ENCODE assay signal across 1 cellular context in the genomic region with DNA sequence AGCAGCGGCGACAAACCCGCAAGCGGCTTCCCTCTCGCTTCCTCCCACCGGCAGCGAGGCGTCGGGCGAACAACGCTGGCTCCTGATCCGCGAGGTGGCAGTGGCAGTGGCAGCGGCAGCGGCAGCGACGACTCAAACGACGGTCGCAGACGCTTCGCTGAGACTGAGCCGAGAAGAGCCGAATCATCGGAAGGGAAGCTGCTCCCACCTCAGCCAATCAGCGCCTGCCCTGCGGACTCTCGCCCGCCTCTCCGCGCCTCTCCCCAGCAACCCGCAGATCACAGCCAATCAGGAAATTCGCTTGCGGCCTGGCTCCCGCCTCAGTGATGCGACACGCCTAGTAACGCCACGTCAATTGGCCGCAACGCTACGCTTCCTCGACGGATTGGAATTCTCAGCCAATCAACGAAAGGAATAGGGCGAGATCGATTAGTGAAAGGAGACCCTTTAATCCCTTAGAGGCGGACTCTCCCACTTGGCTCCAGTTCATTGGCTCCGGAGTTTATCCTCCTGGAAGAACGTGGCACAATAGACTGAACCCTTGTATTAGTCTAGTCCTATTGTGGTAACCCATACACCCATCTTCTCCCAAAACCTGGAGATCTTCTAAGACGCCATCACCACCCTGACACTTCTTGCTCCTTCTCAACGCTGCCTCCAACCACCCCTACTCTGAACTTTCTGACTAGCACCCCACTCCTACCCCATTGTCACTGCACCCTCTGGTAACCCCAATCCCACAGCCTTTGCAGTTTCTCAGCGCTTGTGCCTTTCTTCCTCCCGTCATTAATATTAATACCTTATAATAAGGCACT.
TF ChIP-seq lines count a peak whose summit lies in the region.

Gene VCP (minus strand): TSS at position 165 of the 815 bp plus-strand sequence. CDS start 272 bp downstream, outside the sequence.

TF ChIP-seq in HepG2, 621 proteins besides CTCF, POLR2A, EP300 and RAD21 (continued from another document and continues in another):
- TF ChIP-seq, protein P1, sequence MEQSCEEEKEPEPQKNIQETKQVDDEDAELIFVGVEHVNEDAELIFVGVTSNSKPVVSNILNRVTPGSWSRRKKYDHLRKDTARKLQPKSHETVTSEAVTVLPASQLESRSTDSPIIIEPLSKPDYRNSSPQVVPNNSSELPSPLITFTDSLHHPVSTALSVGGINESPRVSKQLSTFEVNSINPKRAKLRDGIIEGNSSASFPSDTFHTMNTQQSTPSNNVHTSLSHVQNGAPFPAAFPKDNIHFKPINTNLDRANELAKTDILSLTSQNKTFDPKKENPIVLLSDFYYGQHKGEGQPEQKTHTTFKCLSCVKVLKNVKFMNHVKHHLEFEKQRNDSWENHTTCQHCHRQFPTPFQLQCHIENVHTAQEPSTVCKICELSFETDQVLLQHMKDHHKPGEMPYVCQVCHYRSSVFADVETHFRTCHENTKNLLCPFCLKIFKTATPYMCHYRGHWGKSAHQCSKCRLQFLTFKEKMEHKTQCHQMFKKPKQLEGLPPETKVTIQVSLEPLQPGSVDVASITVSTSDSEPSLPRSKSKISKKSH (CRISPR knock-in tag; IDR thresholded peaks at IDR 0.05; ENCODE audit: borderline replicate concordance) = peak; percentile 81
- TF ChIP-seq NFE2 (CRISPR knock-in tag; IDR thresholded peaks at IDR 0.05) = no peak
- TF ChIP-seq, protein P2, sequence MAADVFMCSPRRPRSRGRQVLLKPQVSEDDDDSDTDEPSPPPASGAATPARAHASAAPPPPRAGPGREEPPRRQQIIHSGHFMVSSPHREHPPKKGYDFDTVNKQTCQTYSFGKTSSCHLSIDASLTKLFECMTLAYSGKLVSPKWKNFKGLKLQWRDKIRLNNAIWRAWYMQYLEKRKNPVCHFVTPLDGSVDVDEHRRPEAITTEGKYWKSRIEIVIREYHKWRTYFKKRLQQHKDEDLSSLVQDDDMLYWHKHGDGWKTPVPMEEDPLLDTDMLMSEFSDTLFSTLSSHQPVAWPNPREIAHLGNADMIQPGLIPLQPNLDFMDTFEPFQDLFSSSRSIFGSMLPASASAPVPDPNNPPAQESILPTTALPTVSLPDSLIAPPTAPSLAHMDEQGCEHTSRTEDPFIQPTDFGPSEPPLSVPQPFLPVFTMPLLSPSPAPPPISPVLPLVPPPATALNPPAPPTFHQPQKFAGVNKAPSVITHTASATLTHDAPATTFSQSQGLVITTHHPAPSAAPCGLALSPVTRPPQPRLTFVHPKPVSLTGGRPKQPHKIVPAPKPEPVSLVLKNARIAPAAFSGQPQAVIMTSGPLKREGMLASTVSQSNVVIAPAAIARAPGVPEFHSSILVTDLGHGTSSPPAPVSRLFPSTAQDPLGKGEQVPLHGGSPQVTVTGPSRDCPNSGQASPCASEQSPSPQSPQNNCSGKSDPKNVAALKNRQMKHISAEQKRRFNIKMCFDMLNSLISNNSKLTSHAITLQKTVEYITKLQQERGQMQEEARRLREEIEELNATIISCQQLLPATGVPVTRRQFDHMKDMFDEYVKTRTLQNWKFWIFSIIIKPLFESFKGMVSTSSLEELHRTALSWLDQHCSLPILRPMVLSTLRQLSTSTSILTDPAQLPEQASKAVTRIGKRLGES (CRISPR knock-in tag; IDR thresholded peaks at IDR 0.05; ENCODE audit: borderline replicate concordance) = no peak
- TF ChIP-seq HMGXB3 (CRISPR knock-in tag; IDR thresholded peaks at IDR 0.05; ENCODE audit: borderline replicate concordance) = peak; percentile 99
- no peak for TF ChIP-seq REST (IDR thresholded peaks at IDR 0.05; ENCODE audit: borderline replicate concordance in 1 of 2, low read depth in 1 of 2, low read length in 2 of 2)
- no peak for TF ChIP-seq MAFG (CRISPR knock-in tag; IDR thresholded peaks at IDR 0.05)
- 0 out of 2 replicates have a peak, but pooled peaks have one; percentile 33 for TF ChIP-seq ZNF350 (CRISPR knock-in tag; IDR thresholded peaks at IDR 0.05; ENCODE audit: borderline replicate concordance, low read depth)
- TF ChIP-seq HINFP (CRISPR knock-in tag; IDR thresholded peaks at IDR 0.05; ENCODE audit: low read depth) = no peak
- TF ChIP-seq ZNF430 (CRISPR knock-in tag; IDR thresholded peaks at IDR 0.05) = no peak
- TF ChIP-seq ZC3H13 (CRISPR knock-in tag; IDR thresholded peaks at IDR 0.05) = no peak
- TF ChIP-seq KLF12 (CRISPR knock-in tag; IDR thresholded peaks at IDR 0.05; ENCODE audit: borderline replicate concordance) = no peak
- no peak for TF ChIP-seq ZNF30 (CRISPR knock-in tag; IDR thresholded peaks at IDR 0.05)
- peak; percentile 95 for TF ChIP-seq PHF21A (CRISPR knock-in tag; IDR thresholded peaks at IDR 0.05)
- no peak for TF ChIP-seq REXO4 (CRISPR knock-in tag; IDR thresholded peaks at IDR 0.05; ENCODE audit: borderline replicate concordance)
- TF ChIP-seq, protein P3, sequence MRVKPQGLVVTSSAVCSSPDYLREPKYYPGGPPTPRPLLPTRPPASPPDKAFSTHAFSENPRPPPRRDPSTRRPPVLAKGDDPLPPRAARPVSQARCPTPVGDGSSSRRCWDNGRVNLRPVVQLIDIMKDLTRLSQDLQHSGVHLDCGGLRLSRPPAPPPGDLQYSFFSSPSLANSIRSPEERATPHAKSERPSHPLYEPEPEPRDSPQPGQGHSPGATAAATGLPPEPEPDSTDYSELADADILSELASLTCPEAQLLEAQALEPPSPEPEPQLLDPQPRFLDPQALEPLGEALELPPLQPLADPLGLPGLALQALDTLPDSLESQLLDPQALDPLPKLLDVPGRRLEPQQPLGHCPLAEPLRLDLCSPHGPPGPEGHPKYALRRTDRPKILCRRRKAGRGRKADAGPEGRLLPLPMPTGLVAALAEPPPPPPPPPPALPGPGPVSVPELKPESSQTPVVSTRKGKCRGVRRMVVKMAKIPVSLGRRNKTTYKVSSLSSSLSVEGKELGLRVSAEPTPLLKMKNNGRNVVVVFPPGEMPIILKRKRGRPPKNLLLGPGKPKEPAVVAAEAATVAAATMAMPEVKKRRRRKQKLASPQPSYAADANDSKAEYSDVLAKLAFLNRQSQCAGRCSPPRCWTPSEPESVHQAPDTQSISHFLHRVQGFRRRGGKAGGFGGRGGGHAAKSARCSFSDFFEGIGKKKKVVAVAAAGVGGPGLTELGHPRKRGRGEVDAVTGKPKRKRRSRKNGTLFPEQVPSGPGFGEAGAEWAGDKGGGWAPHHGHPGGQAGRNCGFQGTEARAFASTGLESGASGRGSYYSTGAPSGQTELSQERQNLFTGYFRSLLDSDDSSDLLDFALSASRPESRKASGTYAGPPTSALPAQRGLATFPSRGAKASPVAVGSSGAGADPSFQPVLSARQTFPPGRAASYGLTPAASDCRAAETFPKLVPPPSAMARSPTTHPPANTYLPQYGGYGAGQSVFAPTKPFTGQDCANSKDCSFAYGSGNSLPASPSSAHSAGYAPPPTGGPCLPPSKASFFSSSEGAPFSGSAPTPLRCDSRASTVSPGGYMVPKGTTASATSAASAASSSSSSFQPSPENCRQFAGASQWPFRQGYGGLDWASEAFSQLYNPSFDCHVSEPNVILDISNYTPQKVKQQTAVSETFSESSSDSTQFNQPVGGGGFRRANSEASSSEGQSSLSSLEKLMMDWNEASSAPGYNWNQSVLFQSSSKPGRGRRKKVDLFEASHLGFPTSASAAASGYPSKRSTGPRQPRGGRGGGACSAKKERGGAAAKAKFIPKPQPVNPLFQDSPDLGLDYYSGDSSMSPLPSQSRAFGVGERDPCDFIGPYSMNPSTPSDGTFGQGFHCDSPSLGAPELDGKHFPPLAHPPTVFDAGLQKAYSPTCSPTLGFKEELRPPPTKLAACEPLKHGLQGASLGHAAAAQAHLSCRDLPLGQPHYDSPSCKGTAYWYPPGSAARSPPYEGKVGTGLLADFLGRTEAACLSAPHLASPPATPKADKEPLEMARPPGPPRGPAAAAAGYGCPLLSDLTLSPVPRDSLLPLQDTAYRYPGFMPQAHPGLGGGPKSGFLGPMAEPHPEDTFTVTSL (CRISPR knock-in tag; IDR thresholded peaks at IDR 0.05; ENCODE audit: borderline replicate concordance) = no peak; the same call in 1 of the 2 replicates
- no peak for TF ChIP-seq SRSF9 (IDR thresholded peaks at IDR 0.05; ENCODE audit: borderline replicate concordance, insufficient read depth, low read depth, low read length, poor library complexity, severe bottlenecking)
- 0 out of 2 replicates have a peak, but pooled peaks have one; percentile 14 for TF ChIP-seq NCOA5 (CRISPR knock-in tag; IDR thresholded peaks at IDR 0.05)
- TF ChIP-seq, protein P4, sequence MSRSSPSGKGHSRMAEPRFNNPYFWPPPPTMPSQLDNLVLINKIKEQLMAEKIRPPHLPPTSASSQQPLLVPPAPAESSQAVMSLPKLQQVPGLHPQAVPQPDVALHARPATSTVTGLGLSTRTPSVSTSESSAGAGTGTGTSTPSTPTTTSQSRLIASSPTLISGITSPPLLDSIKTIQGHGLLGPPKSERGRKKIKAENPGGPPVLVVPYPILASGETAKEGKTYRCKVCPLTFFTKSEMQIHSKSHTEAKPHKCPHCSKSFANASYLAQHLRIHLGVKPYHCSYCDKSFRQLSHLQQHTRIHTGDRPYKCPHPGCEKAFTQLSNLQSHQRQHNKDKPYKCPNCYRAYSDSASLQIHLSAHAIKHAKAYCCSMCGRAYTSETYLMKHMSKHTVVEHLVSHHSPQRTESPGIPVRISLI (CRISPR knock-in tag; IDR thresholded peaks at IDR 0.05; ENCODE audit: borderline replicate concordance) = no peak
- TF ChIP-seq CENPT (CRISPR knock-in tag; IDR thresholded peaks at IDR 0.05; ENCODE audit: low read depth) = no peak
- 0 out of 2 replicates have a peak, but pooled peaks have one; percentile 57 for TF ChIP-seq IRX3 (CRISPR knock-in tag; IDR thresholded peaks at IDR 0.05; ENCODE audit: borderline replicate concordance, low read depth)
- no peak for TF ChIP-seq ZNF253 (CRISPR knock-in tag; IDR thresholded peaks at IDR 0.05; ENCODE audit: borderline replicate concordance)
- TF ChIP-seq ZSCAN31 (CRISPR knock-in tag; IDR thresholded peaks at IDR 0.05; ENCODE audit: low read depth) = 0 out of 2 replicates have a peak, but pooled peaks have one; percentile 19
- no peak for TF ChIP-seq ZNF883 (CRISPR knock-in tag; IDR thresholded peaks at IDR 0.05; ENCODE audit: not compliant biosample characterization)
- no peak for TF ChIP-seq NBN (conservative IDR thresholded peaks at IDR 0.05)
- TF ChIP-seq THAP7 (CRISPR knock-in tag; IDR thresholded peaks at IDR 0.05) = 0 out of 2 replicates have a peak, but pooled peaks have one; percentile 42
- TF ChIP-seq NFIB (CRISPR knock-in tag; IDR thresholded peaks at IDR 0.05; ENCODE audit: borderline replicate concordance) = no peak
